8 cellular contexts compared by ENCODE assay signal in genomic region chr2:197261808-197262226, GRCh38. TPM values are rescaled to one million over a fixed set of nuclear protein-coding genes. Genes with fewer than 3 reads are reported as not detected.
DNase-seq lines count a peak whose midpoint lies in the region; ATAC-seq, FAIRE-seq and TF ChIP-seq lines count a peak whose summit lies in the region.

No MANE protein-coding gene starts in this region.

- H3K4me3 ChIP-seq in endothelial cell of umbilical vein (replicated peaks in 1 of 3; ENCODE audit: insufficient read depth in 1 of 3, low read depth in 1 of 3, low read length in 3 of 3), result no peak overlapping the region

- H3K9me3 ChIP-seq in endothelial cell of umbilical vein (replicated peaks; ENCODE audit: control insufficient read depth, insufficient read depth, low read length), result no peaks in the 10 kb centered on the region

- no TSS peak for BruUV-seq in endothelial cell of umbilical vein (replicated peaks; lab: Mats Ljungman, UMichigan)

- peak overlapping the region; percentile 42 for H3K4me2 ChIP-seq in endothelial cell of umbilical vein (ENCODE audit: insufficient read depth, low read length)

- H3K27me3 ChIP-seq in endothelial cell of umbilical vein (ENCODE audit: control insufficient read depth in 2 of 2, insufficient read depth in 2 of 2, low read length in 2 of 2), result no peaks in the 10 kb centered on the region

- no peaks in the 10 kb centered on the region for H3K79me2 ChIP-seq in endothelial cell of umbilical vein (ENCODE audit: control insufficient read depth, insufficient read depth, low read length)

- H3K9ac ChIP-seq in endothelial cell of umbilical vein (replicated peaks; ENCODE audit: extremely low read depth, insufficient read depth, low read length), result no peak overlapping the region

- peak; percentile 58 for ATAC-seq in HG03521 (IDR thresholded peaks at IDR 0.05; ENCODE audit: unreplicated experiment)

- H3K36me3 ChIP-seq in endothelial cell of umbilical vein (ENCODE audit: control insufficient read depth in 2 of 2, extremely low read depth in 1 of 2, insufficient read depth in 2 of 2, low read length in 2 of 2), result no peaks in the 10 kb centered on the region

- no peak overlapping the region for H2AFZ ChIP-seq in endothelial cell of umbilical vein (ENCODE audit: low read depth, low read length)

- no peaks in the 10 kb centered on the region for H4K20me1 ChIP-seq in endothelial cell of umbilical vein (replicated peaks; ENCODE audit: control insufficient read depth, extremely low read depth, insufficient read depth, low read length)

- POLR2A ChIA-PET in endothelial cell of umbilical vein (lab: Charles Lee), result no interaction called here

- intact Hi-C loops in endothelial cell of umbilical vein (cut with micrococcal nuclease), result no loop called here

- no peak overlapping the region for H3K27ac ChIP-seq in endothelial cell of umbilical vein (ENCODE audit: insufficient read depth, low read depth, low read length)

- H3K4me1 ChIP-seq in endothelial cell of umbilical vein (ENCODE audit: control insufficient read depth, extremely low read depth, insufficient read depth, low read length), result peaks cover 5% of the 10 kb centered on the region

- DNase-seq in EH (ENCODE audit: low read depth) (peak; percentile 64), GM20000 (ENCODE audit: low spot score) (peak; percentile 42), endothelial cell of umbilical vein (ENCODE audit: low read depth, low spot score) (peak; percentile 32), occipital lobe (lab: John Stamatoyannopoulos, UW) (no peak), ecto neural progenitor cell (ENCODE audit: low spot score) (no peak), T-helper 9 cell (no peak), 8988T (no peak)

- dilution Hi-C loops in endothelial cell of umbilical vein (cut with MboI; ENCODE audit: extremely low pct_ligation_motif_present, low sequenced_read_pairs), result no loop called here

- no peak for FAIRE-seq in endothelial cell of umbilical vein (lab: Jason Lieb, UNC)

- no peak for TF ChIP-seq POLR2A in endothelial cell of umbilical vein (IDR thresholded peaks at IDR 0.05; ENCODE audit: low read depth, low read length)

- CTCF ChIA-PET in endothelial cell of umbilical vein (lab: Charles Lee), result interaction anchor here (0.8 kb wide), 1 partner anchor 11 kb away, joined by 3 read pairs; no protein-coding TSS in a partner anchor

- TF ChIP-seq CTCF in GM20000 (IDR thresholded peaks at IDR 0.05; ENCODE audit: extremely low read depth, missing control alignments) (no peak), endothelial cell of umbilical vein (IDR thresholded peaks at IDR 0.05; ENCODE audit: extremely low read depth in 1 of 2, insufficient read depth in 1 of 2, low read depth in 1 of 2, low read length in 2 of 2) (no peak)

- H3K9me1 ChIP-seq in endothelial cell of umbilical vein (replicated peaks; ENCODE audit: control insufficient read depth, extremely low read depth, insufficient read depth, low read length), result no peaks in the 10 kb centered on the region

TF ChIP-seq in endothelial cell of umbilical vein, 7 proteins besides CTCF, POLR2A, EP300 and RAD21:
- no peak for TF ChIP-seq MYC (IDR thresholded peaks at IDR 0.05; ENCODE audit: low read depth, low read length)
- TF ChIP-seq EZH2 (IDR thresholded peaks at IDR 0.05; ENCODE audit: borderline replicate concordance, low read depth, low read length, severe bottlenecking), result no peak
- TF ChIP-seq GATA2 (IDR thresholded peaks at IDR 0.05; ENCODE audit: insufficient read depth, insufficient read length, low read depth, low read length), result no peak
- TF ChIP-seq FOS (IDR thresholded peaks at IDR 0.05; ENCODE audit: borderline replicate concordance, insufficient read depth, low read length), result no peak
- TF ChIP-seq, protein P1, sequence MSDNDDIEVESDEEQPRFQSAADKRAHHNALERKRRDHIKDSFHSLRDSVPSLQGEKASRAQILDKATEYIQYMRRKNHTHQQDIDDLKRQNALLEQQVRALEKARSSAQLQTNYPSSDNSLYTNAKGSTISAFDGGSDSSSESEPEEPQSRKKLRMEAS (IDR thresholded peaks at IDR 0.05; ENCODE audit: insufficient read depth, insufficient read length), result no peak
- no peak for TF ChIP-seq JUN (IDR thresholded peaks at IDR 0.05; ENCODE audit: borderline replicate concordance, insufficient read depth, insufficient read length, low read depth)
- no peak for TF ChIP-seq POLR2AphosphoS5 (IDR thresholded peaks at IDR 0.05; ENCODE audit: insufficient read depth, low read depth, low read length)

RNA-seq across cellular contexts. Expression of gene ANKRD44, which starts 48.8 kb away (rescaled TPM):
- total RNA-seq in endothelial cell of umbilical vein, result 6.1 and 8.1 TPM in 2 replicates
- polyA plus RNA-seq in endothelial cell of umbilical vein, result 3.4 and 10.8 TPM in 2 replicates
- 1.9 and 4.1 TPM in 2 replicates for polyA plus RNA-seq in endothelial cell of umbilical vein (2011; cell fraction: cytosol; rRNA removed)
- polyA plus RNA-seq in endothelial cell of umbilical vein (2011; cell fraction: nucleus; rRNA removed), result 14.3 and 17.8 TPM in 2 replicates
- 2.1 and 2.3 TPM in 2 replicates for polyA plus RNA-seq in endothelial cell of umbilical vein (2012)
- 7.3 and 9.9 TPM in 2 replicates for polyA minus RNA-seq in endothelial cell of umbilical vein
- polyA minus RNA-seq in endothelial cell of umbilical vein (2011; cell fraction: cytosol; rRNA and poly(A)+ RNA removed), result 4.0 TPM
- 12.2 and 15.4 TPM in 2 replicates for polyA minus RNA-seq in endothelial cell of umbilical vein (2011; cell fraction: nucleus; rRNA and poly(A)+ RNA removed)
- total RNA-seq in occipital lobe, result 170 TPM

Comparison
In these comparisons a context has a peak if more than half of its experiments do, and no peak if none do; other contexts are left out.
1. DNase-seq: peak in EH (single experiment), GM20000 (single experiment) and endothelial cell of umbilical vein (single experiment); none in occipital lobe (single experiment), ecto neural progenitor cell (single experiment), T-helper 9 cell (single experiment) and 8988T (single experiment).
2. RNA of gene ANKRD44, which starts 48.8 kb away (total RNA-seq): 170 TPM in occipital lobe (single experiment); 6.1 to 8.1 TPM in endothelial cell of umbilical vein; every median in the first group is over 10 times any median in the second.